ENCODE assay signal across 10 cellular contexts in genomic region chr16:30113031-30113710, GRCh38. TPM values are rescaled to one million over a fixed set of nuclear protein-coding genes. Genes with fewer than 3 reads are reported as not detected.
DNase-seq lines count a peak whose midpoint lies in the region; ATAC-seq and TF ChIP-seq lines count a peak whose summit lies in the region.
"Had no signal": no experiment of that assay in that cellular context is flagged by ENCODE, and none has a peak within 500 bp of the region (broad histone marks: within the 10 kb centered on the region; RNA-seq: fewer than 3 reads in every experiment).

TSS of gene GDPD3 (minus strand) at chr16:30113537. CDS start at chr16:30113478, 59 bp downstream.

- WGBS in heart right ventricle, 2 donors: 71 to 75% methylated on average over 20 of the region's 20 CpGs

- H3K4me3 ChIP-seq in heart right ventricle: no peak within 1 kb of the TSS

- peak within 1 kb of the TSS in 1 of 2 donors; percentile 77 for H3K27ac Mint-ChIP-seq in T-cell

- no peaks in the 10 kb centered on the region for H3K27me3 ChIP-seq in heart right ventricle
- H3K27me3 ChIP-seq: brain microvascular endothelial cell had no signal

- ATAC-seq in T-cell (replicated peaks in 1 of 4): no peak
- ATAC-seq in heart right ventricle: peak in 6 of 8 donors; percentile 30 to 64 (median 48)
- peak; percentile 7 for ATAC-seq in stimulated activated naive CD8-positive, alpha-beta T cell treated with anti-CD3 and anti-CD28 coated beads, Interleukin-15, Interleukin-2, amounts not matched to agents 100 U/mL and 50 U/mL, for 24 hours
- no peak for ATAC-seq in omental fat pad (ENCODE audit: low FRiP score)
- ATAC-seq in GM21825 (IDR thresholded peaks at IDR 0.05; ENCODE audit: unreplicated experiment): no peak

- H3K9me3 ChIP-seq in heart right ventricle: no peaks in the 10 kb centered on the region

- CTCF ChIA-PET in T-cell (lab: Charles Lee): no interaction called here

- intact Hi-C loops in heart right ventricle (cut with DNase I): loop anchor here in 1 of 10 donors (10.0 kb wide), 1 partner anchor 312 kb away; no protein-coding TSS in a partner anchor

- POLR2A ChIA-PET in T-cell (lab: Charles Lee): interaction anchor here in 1 of 2 donors (0.6 kb wide), 1 partner anchor 602 kb away, joined by 4 read pairs; no protein-coding TSS in a partner anchor

- DNase-seq in DMS53 (lab: John Stamatoyannopoulos, UW): peak; percentile 32
- DNase-seq in DMS53 treated with DMSO at 0.1 percent for 48 hours (lab: John Stamatoyannopoulos, UW; ENCODE audit: unreplicated experiment): no peak
- DNase-seq in T-cell: no peak
- DNase-seq in heart right ventricle: peak in 1 of 2 donors; percentile 52
- no peak for DNase-seq in stimulated activated naive CD8-positive, alpha-beta T cell treated with anti-CD3 and anti-CD28 coated beads, Interleukin-15, Interleukin-2, amounts not matched to agents 100 U/mL and 50 U/mL, for 24 hours
- DNase-seq in NCI-H2171 (lab: John Stamatoyannopoulos, UW): no peak
- no peak for DNase-seq in omental fat pad (ENCODE audit: low spot score)
- DNase-seq: NCI-H1105 had no signal

- TF ChIP-seq CTCF in heart right ventricle (IDR thresholded peaks at IDR 0.05) (no peak), omental fat pad (IDR thresholded peaks at IDR 0.05) (no peak)

- H3K27ac ChIP-seq in heart right ventricle: peak within 1 kb of the TSS in 1 of 10 donors; percentile 13
- H3K27ac ChIP-seq: brain microvascular endothelial cell had no signal

- peaks cover 13 to 28% (median 20%) of the 10 kb centered on the region in 3 donors for H3K4me1 Mint-ChIP-seq in T-cell

- no peaks in the 10 kb centered on the region for H3K9me3 Mint-ChIP-seq in T-cell

- peaks cover 0 to 9% (median 0%) of the 10 kb centered on the region in 9 donors for H3K4me1 ChIP-seq in heart right ventricle

- H3K36me3 Mint-ChIP-seq in T-cell: peaks cover 6% of the 10 kb centered on the region

- no peak within 1 kb of the TSS for H3K4me3 Mint-ChIP-seq in T-cell

- H3K36me3 ChIP-seq in heart right ventricle: peaks cover 6 to 100% (median 39%) of the 10 kb centered on the region in 9 donors

- H3K27me3 Mint-ChIP-seq in T-cell: no peaks in the 10 kb centered on the region

RNA-seq across cellular contexts. Expression of gene GDPD3, which starts in this region (rescaled TPM):
- total RNA-seq in T-cell: 10 to 100 TPM; 11.1 to 27.2 (median 22.1) TPM
- total RNA-seq in heart right ventricle: 1 to 10 TPM in 9 of 10 donors, under 1 TPM in 1; 0.85 to 3.6 (median 1.5) TPM
- polyA plus RNA-seq in heart right ventricle: 1 to 10 TPM; 1.2 to 6.4 TPM
- total RNA-seq in omental fat pad: 1 to 10 TPM; 1.6 to 6.3 (median 2.8) TPM

Comparison
In these comparisons a context has a peak if more than half of its experiments do, and no peak if none do; other contexts are left out.
1. ATAC-seq: peak in heart right ventricle (6 of 8) and stimulated activated naive CD8-positive, alpha-beta T cell treated with anti-CD3 and anti-CD28 coated beads, Interleukin-15, Interleukin-2, amounts not matched to agents 100 U/mL and 50 U/mL, for 24 hours (single experiment); none in T-cell (0 of 4), omental fat pad (single experiment) and GM21825 (single experiment).